In genomic region chr17:17782425-17783120, GRCh38 we compare ENCODE assay signal across 9 cellular contexts. TPM values are rescaled to one million over a fixed set of nuclear protein-coding genes. Genes with fewer than 3 reads are reported as not detected.
A peak's percentile ranks its signal among the peaks of the same experiment; 100 is the strongest.
DNase-seq lines count a peak whose midpoint lies in the region; ATAC-seq and TF ChIP-seq lines count a peak whose summit lies in the region.
"Had no signal": no experiment of that assay in that cellular context is flagged by ENCODE, and none has a peak within 500 bp of the region (broad histone marks: within the 10 kb centered on the region; RNA-seq: fewer than 3 reads in every experiment).

No MANE protein-coding gene starts in this region.

- POLR2A ChIA-PET in AG04450 (lab: Yijun Ruan, JAX) = no interaction called here

- peak overlapping the region; percentile 65 for H3K4me2 ChIP-seq in OCI-LY3 (ENCODE audit: low read length)

- TF ChIP-seq CTCF in AG04450 (IDR thresholded peaks at IDR 0.05; ENCODE audit: low read depth, low read length) (no peak), OCI-LY3 (IDR thresholded peaks at IDR 0.05; ENCODE audit: low read depth, low read length) (no peak), dorsolateral prefrontal cortex (IDR thresholded peaks at IDR 0.05 in 54 of 56, conservative IDR thresholded peaks at IDR 0.05 in 2 of 56; ENCODE audit: low read depth in 1 of 56, partially characterized antibody in 56 of 56) (peak in 1 of 56 donors; percentile 11)

- peak; percentile 5 for ATAC-seq in GM18511 (IDR thresholded peaks at IDR 0.05; ENCODE audit: unreplicated experiment)
- ATAC-seq in GM21515 (IDR thresholded peaks at IDR 0.05; ENCODE audit: unreplicated experiment) = no peak

- H3K27ac ChIP-seq in AG04450 (ENCODE audit: low read depth, low read length) = no peak overlapping the region
- no peak overlapping the region for H3K27ac ChIP-seq in OCI-LY3 (ENCODE audit: low read length)
- peak overlapping the region; percentile 73 to 100 (median 97) for H3K27ac ChIP-seq in dorsolateral prefrontal cortex
- peak overlapping the region; percentile 89 for H3K27ac ChIP-seq in muscle layer of colon (ENCODE audit: low read depth, low read length)
- H3K27ac ChIP-seq: HL-60 had no signal

- CTCF ChIA-PET in AG04450 (lab: Charles Lee) = no interaction called here

- peaks cover 8% of the 10 kb centered on the region; the same call in 1 of the 2 replicates for H4K20me1 ChIP-seq in OCI-LY3 (ENCODE audit: insufficient read depth, low read length)

- intact Hi-C loops in dorsolateral prefrontal cortex (cut with DNase I) = loop anchor here (1.0 to 5.0 kb wide), 5 partner anchors 30 to 100 kb away; partner anchors contain the start of gene RAI1 (in 1 of the 2)

- H3K36me3 ChIP-seq in OCI-LY3 (replicated peaks; ENCODE audit: low read depth, low read length) = no peaks in the 10 kb centered on the region
- H3K36me3 ChIP-seq in muscle layer of colon (ENCODE audit: insufficient read depth, low read length) = no peaks in the 10 kb centered on the region

- H3K4me3 ChIP-seq in AG04450 (ENCODE audit: low read depth, low read length) (peak overlapping the region; percentile 46), OCI-LY3 (ENCODE audit: low read length) (peak overlapping the region; percentile 69), dorsolateral prefrontal cortex (peak overlapping the region; percentile 52 to 79 (median 67)), muscle layer of colon (ENCODE audit: low read depth in 1 of 2, low read length in 2 of 2) (peak overlapping the region; percentile 56 to 58)

- no peaks in the 10 kb centered on the region for H3K9me3 ChIP-seq in AG04450 (ENCODE audit: control insufficient read depth, insufficient read depth, low read length)
- H3K9me3 ChIP-seq in OCI-LY3 (ENCODE audit: insufficient read depth, low read length) = no peaks in the 10 kb centered on the region
- H3K9me3 ChIP-seq in muscle layer of colon (ENCODE audit: low read length) = no peaks in the 10 kb centered on the region

- H3K9ac ChIP-seq in OCI-LY3 (ENCODE audit: low read length) (no peak overlapping the region), muscle layer of colon (ENCODE audit: low read length) (no peak overlapping the region)

- H2AFZ ChIP-seq in OCI-LY3 (ENCODE audit: low read depth, low read length) = no peak overlapping the region

- H3K79me2 ChIP-seq in OCI-LY3 (ENCODE audit: low read length) = no peaks in the 10 kb centered on the region

- DNase-seq in AG04450 (ENCODE audit: low read depth, low spot score) (no peak), dorsolateral prefrontal cortex (no peak)
- no peak for DNase-seq in central memory CD4-positive, alpha-beta T cell
- DNase-seq in activated CD4-positive, alpha-beta T cell treated with anti-CD3 and anti-CD28 coated beads for 1 hour = no peak

- H3K4me1 ChIP-seq in OCI-LY3 (ENCODE audit: low read length) (no peaks in the 10 kb centered on the region), muscle layer of colon (ENCODE audit: insufficient read depth, low read length) (peaks cover 57% of the 10 kb centered on the region)

- no peaks in the 10 kb centered on the region for H3K27me3 ChIP-seq in AG04450 (ENCODE audit: control insufficient read depth, insufficient read depth, low read length)
- H3K27me3 ChIP-seq in OCI-LY3 (ENCODE audit: low read depth, low read length) = no peaks in the 10 kb centered on the region
- H3K27me3 ChIP-seq in dorsolateral prefrontal cortex = no peaks in the 10 kb centered on the region
- H3K27me3 ChIP-seq in muscle layer of colon (ENCODE audit: control insufficient read depth in 1 of 2, insufficient read depth in 2 of 2, low read length in 2 of 2) = no peaks in the 10 kb centered on the region

RNA-seq across cellular contexts. Expression of gene SREBF1, which starts 54.2 kb away (rescaled TPM):
- 13.6 and 13.7 TPM in 2 replicates for polyA plus RNA-seq in AG04450 (2011; rRNA removed)
- 24.9 and 28.1 TPM in 2 replicates for polyA minus RNA-seq in AG04450 (2011; rRNA and poly(A)+ RNA removed)
- total RNA-seq in dorsolateral prefrontal cortex = 100 to 1,000 TPM in 84 of 120 experiments, 10 to 100 TPM in 36; 57.2 to 359 (median 120) TPM

Comparison
In these comparisons a context has a peak if more than half of its experiments do, and no peak if none do; other contexts are left out.
1. H3K27ac ChIP-seq: peak in dorsolateral prefrontal cortex (59 of 59) and muscle layer of colon (single experiment); none in AG04450 (single experiment) and OCI-LY3 (single experiment).
2. Peak in every context shown above with its lines, with median percentiles within 50 percentile points of each other: H3K4me3 ChIP-seq.